1 cellular context compared by ENCODE assay signal in genomic region chr4:123452585-123452984, GRCh38.
TF ChIP-seq lines count a peak whose summit lies in the region.

No MANE protein-coding gene starts in this region.

TF ChIP-seq in WTC11, 78 proteins besides CTCF, POLR2A, EP300 and RAD21 (continued from another document):
- TF ChIP-seq USF1 (CRISPR knock-in tag; IDR thresholded peaks at IDR 0.05) (no peak), ZNF138 (CRISPR knock-in tag; conservative IDR thresholded peaks at IDR 0.05) (no peak), ZNF416 (CRISPR knock-in tag; IDR thresholded peaks at IDR 0.05) (no peak), CBFB (CRISPR knock-in tag; IDR thresholded peaks at IDR 0.05; ENCODE audit: low read depth) (no peak), ZNF263 (CRISPR knock-in tag; IDR thresholded peaks at IDR 0.05; ENCODE audit: low read depth) (no peak)
